10 cellular contexts compared by ENCODE assay signal in genomic region chr3:172129534-172129867, GRCh38.
DNase-seq lines count a peak whose midpoint lies in the region; ATAC-seq and TF ChIP-seq lines count a peak whose summit lies in the region.
"Had no signal": no experiment of that assay in that cellular context is flagged by ENCODE, and none has a peak within 500 bp of the region (broad histone marks: within the 10 kb centered on the region; RNA-seq: fewer than 3 reads in every experiment).

No MANE protein-coding gene starts in this region.

- no peak for TF ChIP-seq CTCF in left ventricle myocardium inferior (IDR thresholded peaks at IDR 0.05; ENCODE audit: borderline replicate concordance)
- no peak for TF ChIP-seq CTCF in spleen (IDR thresholded peaks at IDR 0.05 in 8 of 11, conservative IDR thresholded peaks at IDR 0.05 in 3 of 11)

- ATAC-seq in GM18868 (IDR thresholded peaks at IDR 0.05; ENCODE audit: unreplicated experiment): no peak
- no peak for ATAC-seq in GM21381 (IDR thresholded peaks at IDR 0.05; ENCODE audit: unreplicated experiment)

- WGBS in spleen, 5 donors: 32 to 70% (median 52%) methylated on average over 1 of the region's 1 CpG

- peaks cover 49% of the 10 kb centered on the region for H3K4me1 ChIP-seq in SJSA1 (replicated peaks)
- peaks cover 89% of the 10 kb centered on the region for H3K4me1 ChIP-seq in left ventricle myocardium inferior
- H3K4me1 ChIP-seq in spleen: peaks cover 8 to 98% (median 55%) of the 10 kb centered on the region in 6 donors

- no peaks in the 10 kb centered on the region for H3K9me3 ChIP-seq in SJSA1 (replicated peaks)
- H3K9me3 ChIP-seq in left ventricle myocardium inferior (replicated peaks): no peaks in the 10 kb centered on the region
- H3K9me3 ChIP-seq in spleen: no peaks in the 10 kb centered on the region

- H3K27me3 ChIP-seq in SJSA1 (replicated peaks) (no peaks in the 10 kb centered on the region), left ventricle myocardium inferior (ENCODE audit: low read depth) (no peaks in the 10 kb centered on the region), spleen (replicated peaks in 1 of 7) (no peaks in the 10 kb centered on the region)

- no peak overlapping the region for H3K4me3 ChIP-seq in SJSA1
- no peak overlapping the region for H3K4me3 ChIP-seq in left ventricle myocardium inferior
- H3K4me3 ChIP-seq in spleen: peak overlapping the region in 1 of 8 donors; percentile 57

- intact Hi-C loops in left ventricle myocardium inferior (cut with micrococcal nuclease): no loop called here
- intact Hi-C loops in spleen (cut with DNase I; ENCODE audit: low total_unique reads): no loop called here

- no peak for TF ChIP-seq POLR2A in spleen (IDR thresholded peaks at IDR 0.05)

- H3K36me3 ChIP-seq in SJSA1: peaks cover 45% of the 10 kb centered on the region
- H3K36me3 ChIP-seq in left ventricle myocardium inferior: no peaks in the 10 kb centered on the region
- peaks cover 0 to 8% (median 3%) of the 10 kb centered on the region in 6 donors for H3K36me3 ChIP-seq in spleen

- peak; percentile 27 for DNase-seq in DMS53 (lab: John Stamatoyannopoulos, UW)
- no peak for DNase-seq in DMS53 treated with DMSO at 0.1 percent for 48 hours (lab: John Stamatoyannopoulos, UW; ENCODE audit: unreplicated experiment)
- no peak for DNase-seq in SJSA1 (ENCODE audit: low read depth in 1 of 2, low spot score in 2 of 2)
- DNase-seq in left ventricle myocardium inferior: no peak
- no peak for DNase-seq in spleen
- DNase-seq in foreskin melanocyte: no peak
- DNase-seq: NCI-H1092 treated with DMSO at 0.1 percent for 48 hours had no signal

- H3K27ac ChIP-seq in SJSA1 (peak overlapping the region; percentile 10), left ventricle myocardium inferior (replicated peaks) (peak overlapping the region; percentile 81), spleen (peak overlapping the region in 7 of 8 donors; percentile 75 to 92 (median 84))
- H3K27ac ChIP-seq: 22Rv1 had no signal

Comparison
In these comparisons a context has a peak if more than half of its experiments do, and no peak if none do; other contexts are left out.
1. H3K27ac ChIP-seq: peak in every context shown above with its lines; median percentile 84 in spleen; 81 in left ventricle myocardium inferior; 10 in SJSA1.